Comparison of ENCODE assay signal across 23 cellular contexts in the genomic region with DNA sequence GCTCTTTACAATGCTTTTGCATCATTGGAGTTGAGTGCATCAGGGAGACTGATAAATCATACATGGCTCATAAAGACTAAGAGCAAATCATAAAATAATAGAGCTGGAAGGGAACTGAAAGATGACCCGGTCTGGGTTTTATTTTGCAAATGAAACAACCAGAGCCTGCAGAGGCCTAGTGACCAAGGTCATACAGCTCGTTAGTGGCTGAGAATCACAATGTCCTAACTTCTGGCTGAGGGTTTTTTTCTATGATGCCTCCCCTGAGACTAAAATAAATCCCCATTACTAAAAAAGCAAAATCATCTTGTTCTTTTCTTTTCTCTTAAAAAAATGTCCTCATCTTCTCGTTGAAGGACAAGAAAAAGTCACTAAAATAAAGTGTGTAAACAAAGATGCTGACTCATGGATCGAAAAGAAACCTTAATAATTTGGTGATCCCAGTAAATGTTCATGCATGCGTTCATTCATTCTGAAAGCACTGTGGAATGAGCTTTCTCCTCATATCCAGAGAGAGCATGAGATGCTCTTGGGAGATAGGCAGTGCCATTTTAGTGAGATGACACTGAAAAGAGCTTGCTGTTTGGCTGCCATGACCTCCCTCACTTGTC.
DNase-seq lines count a peak whose midpoint lies in the region; ATAC-seq, FAIRE-seq and TF ChIP-seq lines count a peak whose summit lies in the region.
"Had no signal": no experiment of that assay in that cellular context is flagged by ENCODE, and none has a peak within 500 bp of the region (broad histone marks: within the 10 kb centered on the region; RNA-seq: fewer than 3 reads in every experiment).

No MANE protein-coding gene starts in this region.

- no peak overlapping the region for H3K4me3 ChIP-seq in HepG2 (replicated peaks in 1 of 3; ENCODE audit: insufficient read depth in 1 of 3, low read depth in 2 of 3, low read length in 3 of 3)
- no peak overlapping the region for H3K4me3 ChIP-seq in right lobe of liver
- H3K4me3 ChIP-seq: Peyer's patch had no signal

- CTCF ChIA-PET in HepG2 (lab: Yijun Ruan, JAX; ENCODE audit: low intra/inter-chr PET ratio, low total read pairs) = no interaction called here

- FAIRE-seq in HepG2 (lab: Jason Lieb, UNC) = no peak
- FAIRE-seq: GM18507, GM19239, H54 had no signal

- H3K4me1 ChIP-seq in HepG2 (ENCODE audit: insufficient read depth, low read length) (peaks cover 82% of the 10 kb centered on the region), right lobe of liver (peaks cover 0 to 12% (median 4%) of the 10 kb centered on the region in 4 donors)
- H3K4me1 ChIP-seq: Peyer's patch had no signal

- DNase-seq in HepG2 (ENCODE audit: low spot score) (no peak), right lobe of liver (no peak), left kidney (ENCODE audit: low read depth, low spot score) (peak; percentile 9), DMS153 (lab: John Stamatoyannopoulos, UW) (no peak), SIG-M5 treated with dmso at 0.1 percent for 504 hours (lab: John Stamatoyannopoulos, UW; ENCODE audit: unreplicated experiment) (no peak), globus pallidus (ENCODE audit: low spot score) (no peak)
- DNase-seq: CD4-positive, CD25-positive, alpha-beta regulatory T cell; COR-L47; DMS79 treated with DMSO at 0.1 percent for 48 hours; HFFc6; KG1; NCI-H1092; NCI-H1436; NCI-H187 treated with DMSO at 0.1 percent for 48 hours; NCI-H2107; NCI-H2227 treated with DMSO at 0.1 percent for 48 hours; NCI-H510A; NCI-H774; Peyer's patch had no signal

- TF ChIP-seq POLR2A in HepG2 (IDR thresholded peaks at IDR 0.05; ENCODE audit: insufficient read depth in 1 of 2, low read depth in 2 of 2, low read length in 2 of 2) (no peak), right lobe of liver (IDR thresholded peaks at IDR 0.05) (no peak)

- intact Hi-C loops in HepG2 (cut with micrococcal nuclease; ENCODE audit: unreplicated experiment) (no loop called here), right lobe of liver (cut with DNase I) (no loop called here)

- ATAC-seq in HepG2 = no peak
- ATAC-seq in right lobe of liver = no peak
- ATAC-seq in HG03520 (IDR thresholded peaks at IDR 0.05; ENCODE audit: unreplicated experiment) = peak; percentile 39

- no peaks in the 10 kb centered on the region for H3K36me3 ChIP-seq in HepG2 (replicated peaks in 1 of 2; ENCODE audit: control insufficient read depth in 1 of 2, insufficient read depth in 2 of 2, low read length in 2 of 2)
- no peaks in the 10 kb centered on the region for H3K36me3 ChIP-seq in right lobe of liver
- H3K36me3 ChIP-seq: Peyer's patch had no signal

- H3K9ac ChIP-seq in HepG2 (ENCODE audit: insufficient read depth, low read depth, low read length) = no peak overlapping the region

- H3K79me2 ChIP-seq in HepG2 (ENCODE audit: insufficient read depth, low read length) = peaks cover 6% of the 10 kb centered on the region

- no TSS peak for BruUV-seq in HepG2 (replicated peaks; lab: Mats Ljungman, UMichigan)

- POLR2A ChIA-PET in HepG2 (lab: Yijun Ruan, JAX) = interaction anchor here (1.1 kb wide), 1 partner anchor 10 kb away, joined by 4 read pairs; no protein-coding TSS in a partner anchor

- WGBS in HepG2 (ENCODE audit: low lambda C conversion rate) = 91% methylated on average over 5 of the region's 5 CpGs
- 59% methylated on average over 5 of the region's 5 CpGs for WGBS in right lobe of liver (ENCODE audit: insufficient coverage, low coverage, low lambda C conversion rate, missing lambda C conversion rate)

- H2AFZ ChIP-seq in HepG2 (ENCODE audit: low read length) = no peak overlapping the region

- no peak overlapping the region for H3K4me2 ChIP-seq in HepG2 (ENCODE audit: low read depth, low read length)

- TF ChIP-seq EP300 in HepG2 (IDR thresholded peaks at IDR 0.05; ENCODE audit: low read depth in 2 of 2, low read length in 2 of 2) (no peak), HepG2 (CRISPR knock-in tag; IDR thresholded peaks at IDR 0.05; ENCODE audit: borderline replicate concordance) (no peak)

- H3K27me3 ChIP-seq in HepG2 (ENCODE audit: control insufficient read depth in 1 of 2, insufficient read depth in 2 of 2, low read length in 2 of 2) = no peaks in the 10 kb centered on the region
- no peaks in the 10 kb centered on the region for H3K27me3 ChIP-seq in right lobe of liver
- H3K27me3 ChIP-seq: Peyer's patch had no signal

- TF ChIP-seq RAD21 in HepG2 (CRISPR knock-in tag; IDR thresholded peaks at IDR 0.05) = no peak

- in situ Hi-C loops in HepG2 (cut with HindIII; ENCODE audit: extremely low pct_ligation_motif_present, low pct_unique_long_range_greater_than_20kb) = no loop called here

- TF ChIP-seq CTCF in HepG2 (CRISPR knock-in tag; IDR thresholded peaks at IDR 0.05) (no peak), right lobe of liver (IDR thresholded peaks at IDR 0.05) (no peak)

- H4K20me1 ChIP-seq in HepG2 (ENCODE audit: insufficient read depth, low read length) = no peaks in the 10 kb centered on the region

- H3K9me3 ChIP-seq in HepG2 (ENCODE audit: low read length) = no peaks in the 10 kb centered on the region
- no peaks in the 10 kb centered on the region for H3K9me3 ChIP-seq in right lobe of liver
- H3K9me3 ChIP-seq: Peyer's patch had no signal

- no peak overlapping the region for H3K27ac ChIP-seq in HepG2 (ENCODE audit: extremely low read length, insufficient read depth, low read length)
- H3K27ac ChIP-seq in right lobe of liver = no peak overlapping the region
- H3K27ac ChIP-seq: Peyer's patch had no signal

TF ChIP-seq in HepG2, 621 proteins besides CTCF, POLR2A, EP300 and RAD21:
- TF ChIP-seq SALL1 (CRISPR knock-in tag; IDR thresholded peaks at IDR 0.05) = no peak
- 0 out of 2 replicates have a peak, but pooled peaks have one; percentile 6 for TF ChIP-seq MAFF (IDR thresholded peaks at IDR 0.05; ENCODE audit: low read depth, low read length)
- peak; percentile 26 to 37; a peak in 2 of 4 replicates for TF ChIP-seq MAFK (conservative IDR thresholded peaks at IDR 0.05 in 1 of 2, IDR thresholded peaks at IDR 0.05 in 1 of 2; ENCODE audit: low read length in 2 of 2)
- no peak for TF ChIP-seq CREB1 (IDR thresholded peaks at IDR 0.05)
- TF ChIP-seq CREB1 (CRISPR knock-in tag; IDR thresholded peaks at IDR 0.05) = peak; percentile 19; the same call in 1 of the 2 replicates
- no peak for TF ChIP-seq SYNCRIP (IDR thresholded peaks at IDR 0.05; ENCODE audit: insufficient read depth, low read depth, low read length)
